ENCODE assay signal across 19 cellular contexts in genomic region chr18:8283901-8284585, GRCh38.
DNase-seq lines count a peak whose midpoint lies in the region; ATAC-seq, FAIRE-seq and TF ChIP-seq lines count a peak whose summit lies in the region.
"Had no signal": no experiment of that assay in that cellular context is flagged by ENCODE, and none has a peak within 500 bp of the region (broad histone marks: within the 10 kb centered on the region; RNA-seq: fewer than 3 reads in every experiment).

No MANE protein-coding gene starts in this region.

- H3K36me3 Mint-ChIP-seq in osteocyte (ENCODE audit: unreplicated experiment) = peaks cover 6% of the 10 kb centered on the region

- no peaks in the 10 kb centered on the region for H3K79me2 ChIP-seq in fibroblast of lung (ENCODE audit: control insufficient read depth, insufficient read depth, low read length)

- no peak overlapping the region for H2AFZ ChIP-seq in fibroblast of lung (ENCODE audit: low read length)
- H2AFZ ChIP-seq: neural progenitor cell had no signal

- H3K27ac ChIP-seq in fibroblast of lung (ENCODE audit: insufficient read depth, low read length) = no peak overlapping the region
- H3K27ac ChIP-seq: esophagus muscularis mucosa, neural progenitor cell had no signal

- H3K36me3 ChIP-seq in BJ (ENCODE audit: control insufficient read depth, insufficient read depth, low read length) (no peaks in the 10 kb centered on the region; the same call in 1 of the 2 replicates), fibroblast of lung (ENCODE audit: control insufficient read depth, insufficient read depth, low read length) (no peaks in the 10 kb centered on the region)
- H3K36me3 ChIP-seq: neural progenitor cell had no signal

- H4K20me1 ChIP-seq in fibroblast of lung (ENCODE audit: control insufficient read depth, extremely low read depth, insufficient read depth, low read length) = no peaks in the 10 kb centered on the region

- H3K27ac Mint-ChIP-seq in osteocyte (ENCODE audit: unreplicated experiment) = peak overlapping the region; percentile 32
- H3K27ac Mint-ChIP-seq: B cell; H9; neural progenitor cell; stimulated activated naive CD8-positive, alpha-beta T cell treated with anti-CD3 and anti-CD28 coated beads, Interleukin-15, Interleukin-2, amounts not matched to agents 100 ng/mL and 50 ng/mL, for 24 hours; T-helper 2 cell treated with Interferon-gamma antibody and Interleukin-4, amounts not matched to agents 5 μg/mL and 100 μg/mL, for 36 hours had no signal

- H3K9ac ChIP-seq in fibroblast of lung (ENCODE audit: insufficient read depth, low read length) = no peak overlapping the region
- H3K9ac ChIP-seq: neural progenitor cell had no signal

- H3K4me2 ChIP-seq in fibroblast of lung (ENCODE audit: extremely low read depth, insufficient read depth, low read length) = no peak overlapping the region
- H3K4me2 ChIP-seq: neural progenitor cell had no signal

- peak; percentile 19 for DNase-seq in BJ (ENCODE audit: low read depth)
- DNase-seq in RPMI7951 (ENCODE audit: low read depth) = peak; percentile 16
- DNase-seq in fibroblast of lung (ENCODE audit: low read depth in 2 of 2) = peak; percentile 71 to 73
- DNase-seq in osteocyte (ENCODE audit: extremely low spot score, unreplicated experiment) = no peak
- DNase-seq in RCC 7860 (ENCODE audit: low spot score) = no peak
- DNase-seq in stimulated activated naive CD4-positive, alpha-beta T cell (lab: John Stamatoyannopoulos, UW) = no peak
- DNase-seq in activated CD8-positive, alpha-beta memory T cell treated with anti-CD3 and anti-CD28 coated beads for 24 hours = no peak
- DNase-seq: activated CD4-positive, alpha-beta T cell treated with anti-CD3 and anti-CD28 coated beads for 48 hours; activated T-cell treated with anti-CD3 and anti-CD28 coated beads, Interleukin-2, amount 50 U/mL, for 48 hours; cortex of kidney; H9; NCI-H1436; NCI-H82 had no signal

- no peak overlapping the region for H3K4me3 Mint-ChIP-seq in osteocyte (ENCODE audit: unreplicated experiment)
- H3K4me3 Mint-ChIP-seq: B cell; H9; neural progenitor cell; stimulated activated naive CD8-positive, alpha-beta T cell treated with anti-CD3 and anti-CD28 coated beads, Interleukin-15, Interleukin-2, amounts not matched to agents 100 ng/mL and 50 ng/mL, for 24 hours; T-helper 2 cell treated with Interferon-gamma antibody and Interleukin-4, amounts not matched to agents 5 μg/mL and 100 μg/mL, for 36 hours had no signal

- no peak overlapping the region for H3K4me3 ChIP-seq in BJ (ENCODE audit: low read depth, low read length)
- no peak overlapping the region for H3K4me3 ChIP-seq in fibroblast of lung (replicated peaks in 1 of 4; ENCODE audit: control extremely low read depth in 1 of 4, insufficient read depth in 1 of 4, low read depth in 3 of 4, low read length in 4 of 4)
- H3K4me3 ChIP-seq: esophagus muscularis mucosa, neural progenitor cell had no signal

- H3K9me3 Mint-ChIP-seq in osteocyte (ENCODE audit: unreplicated experiment) = no peaks in the 10 kb centered on the region
- H3K9me3 Mint-ChIP-seq: H9; stimulated activated naive CD8-positive, alpha-beta T cell treated with anti-CD3 and anti-CD28 coated beads, Interleukin-15, Interleukin-2, amounts not matched to agents 100 ng/mL and 50 ng/mL, for 24 hours; T-helper 2 cell treated with Interferon-gamma antibody and Interleukin-4, amounts not matched to agents 5 μg/mL and 100 μg/mL, for 36 hours had no signal

- CTCF ChIA-PET in BJ (lab: Yijun Ruan, JAX) = interaction anchor here (0.8 kb wide), 1 partner anchor 545 kb away, joined by 3 read pairs; no protein-coding TSS in a partner anchor

- H3K27me3 Mint-ChIP-seq in osteocyte (ENCODE audit: unreplicated experiment) = no peaks in the 10 kb centered on the region
- H3K27me3 Mint-ChIP-seq: stimulated activated naive CD8-positive, alpha-beta T cell treated with anti-CD3 and anti-CD28 coated beads, Interleukin-15, Interleukin-2, amounts not matched to agents 100 ng/mL and 50 ng/mL, for 24 hours had no signal

- H3K4me1 ChIP-seq in fibroblast of lung (ENCODE audit: control insufficient read depth, extremely low read depth, insufficient read depth, low read length) = no peaks in the 10 kb centered on the region

- H3K27me3 ChIP-seq in BJ (ENCODE audit: control insufficient read depth, insufficient read depth, low read length) (no peaks in the 10 kb centered on the region), fibroblast of lung (ENCODE audit: control insufficient read depth, insufficient read depth, low read length) (no peaks in the 10 kb centered on the region)
- H3K27me3 ChIP-seq: esophagus muscularis mucosa, neural progenitor cell had no signal

- no peak for TF ChIP-seq CTCF in BJ (IDR thresholded peaks at IDR 0.05; ENCODE audit: insufficient read depth, low read depth, low read length)
- TF ChIP-seq CTCF in fibroblast of lung (conservative IDR thresholded peaks at IDR 0.05 in 1 of 2, IDR thresholded peaks at IDR 0.05 in 1 of 2; ENCODE audit: low read depth in 1 of 2, low read length in 2 of 2) = no peak
- no peak for TF ChIP-seq CTCF in osteocyte (IDR thresholded peaks at IDR 0.05)

- ATAC-seq in GM21786 (IDR thresholded peaks at IDR 0.05; ENCODE audit: unreplicated experiment) = no peak

- no peak for FAIRE-seq in RCC 7860 (lab: Jason Lieb, UNC)

- H3K4me1 Mint-ChIP-seq in osteocyte (ENCODE audit: unreplicated experiment) = peaks cover 19% of the 10 kb centered on the region
- H3K4me1 Mint-ChIP-seq: B cell had no signal

- no peaks in the 10 kb centered on the region for H3K9me3 ChIP-seq in fibroblast of lung (ENCODE audit: control insufficient read depth, insufficient read depth, low read depth, low read length)
- H3K9me3 ChIP-seq: esophagus muscularis mucosa had no signal

- POLR2A ChIA-PET in BJ (lab: Charles Lee) = interaction anchor here (0.6 kb wide), 1 partner anchor 118 kb away, joined by 3 read pairs; no protein-coding TSS in a partner anchor

Comparison
In these comparisons a context has a peak if more than half of its experiments do, and no peak if none do; other contexts are left out.
1. DNase-seq: peak in BJ (single experiment), RPMI7951 (single experiment) and fibroblast of lung (2 of 2); none in osteocyte (single experiment), RCC 7860 (single experiment), stimulated activated naive CD4-positive, alpha-beta T cell (0 of 6) and activated CD8-positive, alpha-beta memory T cell treated with anti-CD3 and anti-CD28 coated beads for 24 hours (single experiment).